Comparison of ENCODE assay signal across 8 cellular contexts in the genomic region with DNA sequence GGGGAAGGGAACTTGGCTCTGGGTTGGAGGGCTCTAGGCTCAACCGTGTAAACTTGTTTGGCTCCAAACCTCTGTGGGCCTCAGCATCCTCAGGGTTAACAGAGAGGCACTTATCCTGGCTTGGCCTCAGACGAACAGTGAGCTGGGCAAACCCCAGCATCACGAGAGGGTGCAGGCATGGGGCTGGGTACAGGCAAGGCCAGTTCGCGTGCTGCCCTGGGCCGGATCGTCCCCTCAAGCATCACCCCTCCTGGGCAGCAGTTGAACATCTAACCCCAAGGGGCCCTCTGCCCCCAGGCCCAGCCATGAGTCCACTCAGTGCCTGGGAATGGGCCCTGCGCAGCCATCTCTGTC. TPM values are rescaled to one million over a fixed set of nuclear protein-coding genes. Genes with fewer than 3 reads are reported as not detected.
DNase-seq lines count a peak whose midpoint lies in the region; ATAC-seq and TF ChIP-seq lines count a peak whose summit lies in the region.

No MANE protein-coding gene starts in this region.

- TF ChIP-seq CTCF in OCI-LY7 (conservative IDR thresholded peaks at IDR 0.05; ENCODE audit: low read length) (no peak), osteoblast (IDR thresholded peaks at IDR 0.05; ENCODE audit: extremely low read depth, low read depth, low read length) (no peak), WTC11 (IDR thresholded peaks at IDR 0.05) (no peak)

- no peaks in the 10 kb centered on the region for H3K27me3 Mint-ChIP-seq in effector memory CD8-positive, alpha-beta T cell
- H3K27me3 Mint-ChIP-seq in WTC11 (ENCODE audit: low read depth) = peaks cover 51% of the 10 kb centered on the region

- H3K9me2 ChIP-seq in OCI-LY7 (ENCODE audit: insufficient read depth, low read length) = no peaks in the 10 kb centered on the region

- peak overlapping the region; percentile 96 for H3K9ac ChIP-seq in BLaER1

- no peak overlapping the region for H2AFZ ChIP-seq in OCI-LY7 (ENCODE audit: low read length)
- no peak overlapping the region for H2AFZ ChIP-seq in osteoblast (ENCODE audit: low read length)

- H4K20me1 ChIP-seq in BLaER1 (peaks cover 67% of the 10 kb centered on the region), OCI-LY7 (ENCODE audit: insufficient read depth, low read length) (no peaks in the 10 kb centered on the region), osteoblast (ENCODE audit: insufficient read depth, low read length) (peaks cover 29% of the 10 kb centered on the region)

- H3K4me1 ChIP-seq in BLaER1 = peaks cover 46% of the 10 kb centered on the region
- H3K4me1 ChIP-seq in OCI-LY7 (ENCODE audit: insufficient read depth, low read length, poor library complexity, severe bottlenecking) = peaks cover 43% of the 10 kb centered on the region
- H3K4me1 ChIP-seq in osteoblast (ENCODE audit: insufficient read depth, low read length) = peaks cover 40% of the 10 kb centered on the region

- H3K4me3 ChIP-seq in BLaER1 = peak overlapping the region; percentile 90
- peak overlapping the region; percentile 94 for H3K4me3 ChIP-seq in OCI-LY7 (ENCODE audit: low read depth, low read length, poor library complexity, severe bottlenecking)
- H3K4me3 ChIP-seq in osteoblast (ENCODE audit: insufficient read depth, low read length) = peak overlapping the region; percentile 77

- H3K27ac Mint-ChIP-seq in effector memory CD8-positive, alpha-beta T cell = peak overlapping the region; percentile 90 to 98
- H3K27ac Mint-ChIP-seq in WTC11 = no peak overlapping the region

- no peak for ATAC-seq in effector memory CD8-positive, alpha-beta T cell (replicated peaks)
- ATAC-seq in GM18868 (IDR thresholded peaks at IDR 0.05; ENCODE audit: unreplicated experiment) = no peak
- ATAC-seq in GM21717 (IDR thresholded peaks at IDR 0.05; ENCODE audit: unreplicated experiment) = no peak
- no peak for ATAC-seq in WTC11

- POLR2A ChIA-PET in OCI-LY7 (lab: Charles Lee) (interaction anchor here (0.5 to 2.7 kb wide), 3 partner anchors 10 to 37 kb away, joined by 3 to 17 read pairs (median 4); a partner anchor contains a TSS), WTC11 (lab: Charles Lee) (no interaction called here)

- H3K4me3 Mint-ChIP-seq in effector memory CD8-positive, alpha-beta T cell = peak overlapping the region; percentile 86 to 87
- H3K4me3 Mint-ChIP-seq in WTC11 = no peak overlapping the region

- H3K79me2 ChIP-seq in OCI-LY7 (ENCODE audit: insufficient read depth, low read depth, low read length) (peaks cover 9% of the 10 kb centered on the region; the same call in 1 of the 2 replicates), osteoblast (ENCODE audit: insufficient read depth, low read length) (peaks cover 44% of the 10 kb centered on the region)

- intact Hi-C loops in OCI-LY7 (cut with micrococcal nuclease; ENCODE audit: unreplicated experiment) = loop anchor here (10.0 kb wide), 1 partner anchor 723 kb away; no protein-coding TSS in a partner anchor

- no peaks in the 10 kb centered on the region for H3K27me3 ChIP-seq in BLaER1
- no peaks in the 10 kb centered on the region for H3K27me3 ChIP-seq in osteoblast (ENCODE audit: insufficient read depth, low read length)

- H3K9me3 ChIP-seq in BLaER1 (no peaks in the 10 kb centered on the region), OCI-LY7 (ENCODE audit: low read length) (no peaks in the 10 kb centered on the region), osteoblast (ENCODE audit: low read depth, low read length) (no peaks in the 10 kb centered on the region)

- H3K27ac ChIP-seq in BLaER1 (peak overlapping the region; percentile 97), OCI-LY7 (ENCODE audit: low read depth, low read length, poor library complexity, severe bottlenecking) (peak overlapping the region; percentile 54), osteoblast (ENCODE audit: low read depth, low read length) (peak overlapping the region; percentile 81)

- H3K36me3 Mint-ChIP-seq in effector memory CD8-positive, alpha-beta T cell (ENCODE audit: insufficient read depth) = peaks cover 75% of the 10 kb centered on the region
- H3K36me3 Mint-ChIP-seq in WTC11 = no peaks in the 10 kb centered on the region

- H3K4me1 Mint-ChIP-seq in effector memory CD8-positive, alpha-beta T cell (ENCODE audit: low read depth in 2 of 2) = peaks cover 51 to 53% of the 10 kb centered on the region in 2 donors
- peaks cover 22% of the 10 kb centered on the region for H3K4me1 Mint-ChIP-seq in WTC11

- DNase-seq in OCI-LY7 (ENCODE audit: low spot score) = no peak
- DNase-seq in effector memory CD8-positive, alpha-beta T cell = no peak
- peak; percentile 94 for DNase-seq in osteoblast (ENCODE audit: insufficient read length, low spot score, missing footprints)
- DNase-seq in WTC11 (ENCODE audit: low spot score) = no peak
- no peak for DNase-seq in NCI-H2171 treated with DMSO at 0.1 percent for 48 hours (lab: John Stamatoyannopoulos, UW)

- H3K4me2 ChIP-seq in BLaER1 (peak overlapping the region; percentile 100), OCI-LY7 (ENCODE audit: low read length) (peak overlapping the region; percentile 94), osteoblast (ENCODE audit: insufficient read depth, low read length) (peak overlapping the region; percentile 91)

- BruUV-seq in OCI-LY7 (replicated peaks; lab: Mats Ljungman, UMichigan) = no TSS peak

- CTCF ChIA-PET in OCI-LY7 (lab: Charles Lee; ENCODE audit: unreplicated experiment) = interaction anchor here (1.1 to 2.1 kb wide), 2 partner anchors 10 to 16 kb away, joined by 4 to 11 read pairs; no protein-coding TSS in a partner anchor
- CTCF ChIA-PET in WTC11 (lab: Charles Lee) = interaction anchor here (0.7 to 4.0 kb wide), 5 partner anchors 10 to 48 kb away, joined by 3 to 55 read pairs (median 7); a partner anchor contains a TSS

- H3K9me3 Mint-ChIP-seq in effector memory CD8-positive, alpha-beta T cell = no peaks in the 10 kb centered on the region
- no peaks in the 10 kb centered on the region for H3K9me3 Mint-ChIP-seq in WTC11

- H3K36me3 ChIP-seq in BLaER1 (peaks cover 51% of the 10 kb centered on the region), OCI-LY7 (ENCODE audit: insufficient read depth, low read length) (peaks cover 29% of the 10 kb centered on the region), osteoblast (ENCODE audit: insufficient read depth, low read length) (peaks cover 40% of the 10 kb centered on the region)

TF ChIP-seq in WTC11, 78 proteins besides CTCF, POLR2A, EP300 and RAD21 (continues in another document):
- TF ChIP-seq, protein P1, sequence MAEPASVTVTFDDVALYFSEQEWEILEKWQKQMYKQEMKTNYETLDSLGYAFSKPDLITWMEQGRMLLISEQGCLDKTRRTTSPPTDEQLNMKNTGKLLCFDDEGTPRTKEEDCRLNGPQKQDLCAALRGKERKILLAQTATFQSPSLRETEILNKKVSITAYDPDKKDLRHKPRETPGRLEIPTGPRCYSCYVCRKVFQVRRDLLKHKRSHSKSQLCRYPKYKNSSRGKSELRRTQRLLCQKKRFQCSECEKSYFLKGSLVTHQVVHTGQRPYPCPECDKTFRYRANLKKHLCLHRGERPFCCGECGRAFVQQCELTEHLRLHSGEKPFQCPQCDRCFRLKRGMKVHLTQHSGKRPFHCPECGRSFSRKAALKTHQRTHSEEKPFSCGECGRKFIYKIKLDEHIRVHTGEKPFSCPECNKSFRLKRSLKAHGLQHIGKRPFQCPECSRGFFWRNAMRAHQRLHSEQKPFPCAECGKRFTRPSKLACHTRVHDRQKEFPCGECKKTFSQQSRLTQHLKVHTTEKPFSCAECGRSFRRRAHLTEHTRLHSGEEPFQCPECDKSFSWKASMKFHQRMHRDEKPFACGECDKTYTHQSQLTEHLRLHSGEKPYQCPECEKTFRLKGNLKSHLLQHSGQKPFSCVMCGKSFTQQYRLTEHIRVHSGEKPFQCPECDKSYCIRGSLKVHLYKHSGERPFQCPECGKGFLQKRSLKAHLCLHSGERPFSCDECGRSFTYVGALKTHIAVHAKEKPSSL (CRISPR knock-in tag; conservative IDR thresholded peaks at IDR 0.05) = no peak
- TF ChIP-seq ZNF121 (CRISPR knock-in tag; IDR thresholded peaks at IDR 0.05) (no peak), NFE2L1 (CRISPR knock-in tag; IDR thresholded peaks at IDR 0.05) (no peak), SMAD3 (CRISPR knock-in tag; IDR thresholded peaks at IDR 0.05; ENCODE audit: borderline replicate concordance) (no peak), NFATC4 (CRISPR knock-in tag; IDR thresholded peaks at IDR 0.05) (no peak)
- TF ChIP-seq, protein P2, sequence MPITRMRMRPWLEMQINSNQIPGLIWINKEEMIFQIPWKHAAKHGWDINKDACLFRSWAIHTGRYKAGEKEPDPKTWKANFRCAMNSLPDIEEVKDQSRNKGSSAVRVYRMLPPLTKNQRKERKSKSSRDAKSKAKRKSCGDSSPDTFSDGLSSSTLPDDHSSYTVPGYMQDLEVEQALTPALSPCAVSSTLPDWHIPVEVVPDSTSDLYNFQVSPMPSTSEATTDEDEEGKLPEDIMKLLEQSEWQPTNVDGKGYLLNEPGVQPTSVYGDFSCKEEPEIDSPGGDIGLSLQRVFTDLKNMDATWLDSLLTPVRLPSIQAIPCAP (CRISPR knock-in tag; IDR thresholded peaks at IDR 0.05) = no peak
- TF ChIP-seq, protein P3, sequence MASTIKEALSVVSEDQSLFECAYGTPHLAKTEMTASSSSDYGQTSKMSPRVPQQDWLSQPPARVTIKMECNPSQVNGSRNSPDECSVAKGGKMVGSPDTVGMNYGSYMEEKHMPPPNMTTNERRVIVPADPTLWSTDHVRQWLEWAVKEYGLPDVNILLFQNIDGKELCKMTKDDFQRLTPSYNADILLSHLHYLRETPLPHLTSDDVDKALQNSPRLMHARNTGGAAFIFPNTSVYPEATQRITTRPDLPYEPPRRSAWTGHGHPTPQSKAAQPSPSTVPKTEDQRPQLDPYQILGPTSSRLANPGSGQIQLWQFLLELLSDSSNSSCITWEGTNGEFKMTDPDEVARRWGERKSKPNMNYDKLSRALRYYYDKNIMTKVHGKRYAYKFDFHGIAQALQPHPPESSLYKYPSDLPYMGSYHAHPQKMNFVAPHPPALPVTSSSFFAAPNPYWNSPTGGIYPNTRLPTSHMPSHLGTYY (CRISPR knock-in tag; IDR thresholded peaks at IDR 0.05) = no peak

RNA-seq across cellular contexts. Expression of a gene that starts 1.9 kb away (rescaled TPM):
- 59.6 and 59.7 TPM in 2 replicates for total RNA-seq in OCI-LY7 (2014; rRNA removed; shearing (Covaris generic))
- total RNA-seq in OCI-LY7 (2022) (71.6 and 80.3 TPM in 2 replicates), osteoblast (43.9 and 58.6 TPM in 2 replicates), WTC11 (2021) (11.8 to 13.7 TPM (median 12.6 TPM) in 3 replicates)

RNA-seq across cellular contexts. Expression of a gene that starts 5.4 kb away (rescaled TPM):
- 16.1 and 26.4 TPM in 2 replicates for total RNA-seq in OCI-LY7 (2014; rRNA removed; shearing (Covaris generic))
- total RNA-seq in OCI-LY7 (2022) (17.9 and 25.3 TPM in 2 replicates), osteoblast (31.5 and 36.2 TPM in 2 replicates), WTC11 (2021) (13.3 to 17.5 TPM (median 16.7 TPM) in 3 replicates)

RNA-seq across cellular contexts. Expression of a gene that starts 7.5 kb away (rescaled TPM):
- 37.7 and 60.4 TPM in 2 replicates for total RNA-seq in OCI-LY7 (2014; rRNA removed; shearing (Covaris generic))
- total RNA-seq in OCI-LY7 (2022) (35.9 and 43.4 TPM in 2 replicates), osteoblast (37.1 and 42.3 TPM in 2 replicates), WTC11 (2021) (54.8 to 70.9 TPM (median 55.7 TPM) in 3 replicates)

RNA-seq across cellular contexts. Expression of a gene that starts 17.9 kb away (rescaled TPM):
- 1.4 TPM in 1 of 2 replicates, not detected in the other for total RNA-seq in OCI-LY7 (2014; rRNA removed; shearing (Covaris generic))
- total RNA-seq in OCI-LY7 (2022) (0.68 and 1.6 TPM in 2 replicates), osteoblast (0.29 TPM in 1 of 2 replicates, not detected in the other), WTC11 (2021) (1.4 to 2.1 TPM (median 2.0 TPM) in 3 replicates)

RNA-seq across cellular contexts. Expression of a gene that starts 19.6 kb away (rescaled TPM):
- total RNA-seq in OCI-LY7 (2014; rRNA removed; shearing (Covaris generic)) = 11.2 and 17.4 TPM in 2 replicates
- total RNA-seq in OCI-LY7 (2022) (10.0 and 13.8 TPM in 2 replicates), osteoblast (40.7 and 41.6 TPM in 2 replicates), WTC11 (2021) (15.9 to 23.6 TPM (median 20.7 TPM) in 3 replicates)
